In the genomic region with DNA sequence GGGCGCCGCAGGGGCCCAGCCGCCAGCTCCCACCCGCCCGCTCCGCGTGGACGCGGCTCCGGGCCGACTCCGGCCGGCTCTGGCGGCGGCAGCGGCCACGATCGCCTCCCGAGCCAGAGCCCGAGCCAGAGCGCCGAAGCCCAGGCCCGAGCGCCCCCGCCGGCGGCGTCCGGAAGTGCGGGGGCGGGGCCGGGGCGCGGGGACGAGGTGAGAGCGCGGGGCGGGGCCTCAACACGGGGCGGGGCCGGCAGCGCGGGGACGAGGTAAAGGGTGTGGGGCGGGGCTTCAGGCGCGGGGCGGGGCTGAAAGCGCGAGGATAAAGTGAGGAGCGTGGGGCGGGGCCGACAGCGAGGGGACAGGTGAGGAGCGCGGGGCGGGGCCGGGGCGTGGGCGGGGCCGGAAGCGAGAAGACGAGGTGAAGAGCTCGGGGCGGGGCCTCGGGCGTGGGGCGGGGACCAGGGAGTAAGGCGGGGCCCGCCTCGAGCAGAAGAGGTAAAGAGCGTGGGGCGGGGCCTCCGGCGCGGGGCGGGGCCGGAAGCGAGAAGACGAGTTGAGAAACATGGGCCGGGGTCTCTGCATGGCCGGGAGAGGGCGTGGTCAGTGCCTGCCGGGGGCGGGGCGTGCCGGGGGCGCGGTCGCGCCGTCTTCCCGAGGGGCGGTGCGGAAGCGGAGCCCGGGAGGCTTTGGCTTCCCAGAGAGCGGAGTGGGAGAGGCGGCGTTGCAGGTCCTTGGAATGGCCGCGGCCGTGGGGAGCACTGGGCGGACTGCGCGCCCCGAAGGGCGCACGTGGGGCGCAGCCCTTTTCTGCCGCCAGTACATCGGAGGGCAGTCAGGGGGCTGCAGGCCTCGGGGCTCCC, we compare ENCODE assay signal across 8 cellular contexts. TPM values are rescaled to one million over a fixed set of nuclear protein-coding genes. Genes with fewer than 3 reads are reported as not detected.
A peak's percentile ranks its signal among the peaks of the same experiment; 100 is the strongest.
DNase-seq lines count a peak whose midpoint lies in the region; ATAC-seq lines count a peak whose summit lies in the region.

A gene with protein sequence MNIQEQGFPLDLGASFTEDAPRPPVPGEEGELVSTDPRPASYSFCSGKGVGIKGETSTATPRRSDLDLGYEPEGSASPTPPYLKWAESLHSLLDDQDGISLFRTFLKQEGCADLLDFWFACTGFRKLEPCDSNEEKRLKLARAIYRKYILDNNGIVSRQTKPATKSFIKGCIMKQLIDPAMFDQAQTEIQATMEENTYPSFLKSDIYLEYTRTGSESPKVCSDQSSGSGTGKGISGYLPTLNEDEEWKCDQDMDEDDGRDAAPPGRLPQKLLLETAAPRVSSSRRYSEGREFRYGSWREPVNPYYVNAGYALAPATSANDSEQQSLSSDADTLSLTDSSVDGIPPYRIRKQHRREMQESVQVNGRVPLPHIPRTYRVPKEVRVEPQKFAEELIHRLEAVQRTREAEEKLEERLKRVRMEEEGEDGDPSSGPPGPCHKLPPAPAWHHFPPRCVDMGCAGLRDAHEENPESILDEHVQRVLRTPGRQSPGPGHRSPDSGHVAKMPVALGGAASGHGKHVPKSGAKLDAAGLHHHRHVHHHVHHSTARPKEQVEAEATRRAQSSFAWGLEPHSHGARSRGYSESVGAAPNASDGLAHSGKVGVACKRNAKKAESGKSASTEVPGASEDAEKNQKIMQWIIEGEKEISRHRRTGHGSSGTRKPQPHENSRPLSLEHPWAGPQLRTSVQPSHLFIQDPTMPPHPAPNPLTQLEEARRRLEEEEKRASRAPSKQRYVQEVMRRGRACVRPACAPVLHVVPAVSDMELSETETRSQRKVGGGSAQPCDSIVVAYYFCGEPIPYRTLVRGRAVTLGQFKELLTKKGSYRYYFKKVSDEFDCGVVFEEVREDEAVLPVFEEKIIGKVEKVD (minus strand): TSS at position 177 of the 857 bp plus-strand sequence. CDS start 5,698 bp downstream, outside the sequence.

- H3K36me3 Mint-ChIP-seq in CD4-positive, alpha-beta memory T cell, result peaks cover 0 to 18% of the 10 kb centered on the region in 2 donors
- H3K36me3 Mint-ChIP-seq in effector memory CD8-positive, alpha-beta T cell (ENCODE audit: insufficient read depth), result peaks cover 16% of the 10 kb centered on the region
- H3K36me3 Mint-ChIP-seq in memory B cell, result peaks cover 2% of the 10 kb centered on the region

- no peaks in the 10 kb centered on the region for H3K36me3 ChIP-seq in CD4-positive, alpha-beta memory T cell (ENCODE audit: insufficient read depth, low read length)

- H3K27me3 Mint-ChIP-seq in CD4-positive, alpha-beta memory T cell, result no peaks in the 10 kb centered on the region
- no peaks in the 10 kb centered on the region for H3K27me3 Mint-ChIP-seq in effector memory CD8-positive, alpha-beta T cell
- no peaks in the 10 kb centered on the region for H3K27me3 Mint-ChIP-seq in memory B cell

- no peaks in the 10 kb centered on the region for H3K9me3 ChIP-seq in CD4-positive, alpha-beta memory T cell (ENCODE audit: control insufficient read depth in 1 of 2, low read length in 2 of 2)

- DNase-seq in CD4-positive, alpha-beta memory T cell, result peak; percentile 97 to 100 (median 99)
- DNase-seq in HUDEP-2 (lab: John Stamatoyannopoulos, UW; ENCODE audit: unreplicated experiment in 76 of 76), result peak in 75 of 76 experiments; percentile 59 to 100 (median 99)
- peak; percentile 98 for DNase-seq in NOMO-1 treated with DMSO at 0.1 percent for 48 hours (lab: John Stamatoyannopoulos, UW; ENCODE audit: unreplicated experiment)
- DNase-seq in activated CD8-positive, alpha-beta memory T cell treated with anti-CD3 and anti-CD28 coated beads for 4 hours (ENCODE audit: low read depth in 2 of 2), result peak; percentile 100
- DNase-seq in effector memory CD8-positive, alpha-beta T cell, result peak; percentile 96 to 99 (median 97)
- peak; percentile 97 to 99 for DNase-seq in memory B cell (ENCODE audit: low spot score in 2 of 2)
- DNase-seq in stimulated activated CD8-positive, alpha-beta memory T cell treated with anti-CD3 and anti-CD28 coated beads, Interleukin-12 subunit alpha, Interleukin-12 subunit beta, amount 100 ng/mL, for 1 hour (ENCODE audit: low read depth), result peak; percentile 100

- peaks cover 70% of the 10 kb centered on the region for H3K4me1 ChIP-seq in CD4-positive, alpha-beta memory T cell (ENCODE audit: insufficient read depth, low read length)

- H3K27me3 ChIP-seq in CD4-positive, alpha-beta memory T cell (ENCODE audit: insufficient read depth, low read length), result no peaks in the 10 kb centered on the region

- ATAC-seq in GM19467 (IDR thresholded peaks at IDR 0.05; ENCODE audit: unreplicated experiment) (peak; percentile 53), memory B cell (ENCODE audit: low read depth) (peak; percentile 81)
- ATAC-seq in effector memory CD8-positive, alpha-beta T cell (replicated peaks), result peak; percentile 71

- CTCF ChIA-PET in CD4-positive, alpha-beta memory T cell (lab: Charles Lee; ENCODE audit: partially characterized antibody), result interaction anchor here (0.7 to 2.1 kb wide), 4 partner anchors 9 to 124 kb away, joined by 3 to 9 read pairs (median 4); a partner anchor contains a TSS

- peak within 1 kb of the TSS; percentile 92 to 96 (median 93) for H3K4me3 Mint-ChIP-seq in CD4-positive, alpha-beta memory T cell
- peak within 1 kb of the TSS; percentile 79 to 85 for H3K4me3 Mint-ChIP-seq in effector memory CD8-positive, alpha-beta T cell
- peak within 1 kb of the TSS; percentile 81 for H3K4me3 Mint-ChIP-seq in memory B cell

- H3K9me3 Mint-ChIP-seq in CD4-positive, alpha-beta memory T cell, result no peaks in the 10 kb centered on the region
- no peaks in the 10 kb centered on the region for H3K9me3 Mint-ChIP-seq in effector memory CD8-positive, alpha-beta T cell
- no peaks in the 10 kb centered on the region for H3K9me3 Mint-ChIP-seq in memory B cell

- intact Hi-C loops in CD4-positive, alpha-beta memory T cell (cut with micrococcal nuclease), result loop anchor here (1.0 to 2.0 kb wide), 8 partner anchors 18 to 299 kb away; a partner anchor contains a TSS

- H3K4me3 ChIP-seq in CD4-positive, alpha-beta memory T cell (ENCODE audit: low read length in 2 of 2), result peak within 1 kb of the TSS in 1 of 2 donors; percentile 50

- H3K27ac Mint-ChIP-seq in CD4-positive, alpha-beta memory T cell, result peak within 1 kb of the TSS; percentile 88 to 97 (median 94)
- H3K27ac Mint-ChIP-seq in effector memory CD8-positive, alpha-beta T cell, result peak within 1 kb of the TSS; percentile 56 to 86
- H3K27ac Mint-ChIP-seq in memory B cell, result no peak within 1 kb of the TSS

- peak within 1 kb of the TSS; percentile 57 for H3K27ac ChIP-seq in CD4-positive, alpha-beta memory T cell (ENCODE audit: low read depth, low read length)

- POLR2A ChIA-PET in CD4-positive, alpha-beta memory T cell (lab: Charles Lee; ENCODE audit: partially characterized antibody), result interaction anchor here (0.6 to 3.1 kb wide), 9 partner anchors 9 to 124 kb away, joined by 3 to 25 read pairs (median 4); a partner anchor contains a TSS

- peaks cover 25 to 69% (median 51%) of the 10 kb centered on the region in 4 donors for H3K4me1 Mint-ChIP-seq in CD4-positive, alpha-beta memory T cell
- peaks cover 38 to 46% of the 10 kb centered on the region in 2 donors for H3K4me1 Mint-ChIP-seq in effector memory CD8-positive, alpha-beta T cell (ENCODE audit: low read depth in 2 of 2)
- H3K4me1 Mint-ChIP-seq in memory B cell, result peaks cover 10% of the 10 kb centered on the region

RNA-seq across cellular contexts. Expression of the gene that starts here (rescaled TPM):
- total RNA-seq in CD4-positive, alpha-beta memory T cell, result 10 to 100 TPM; 40.3 to 43.0 TPM
- polyA plus RNA-seq in CD4-positive, alpha-beta memory T cell, result 1 to 10 TPM in 1 of 2 donors, under 1 TPM in 1; 0.67 to 6.0 TPM
